ENCODE assay signal across 8 cellular contexts in genomic region chr19:52398091-52398461, GRCh38. TPM values are rescaled to one million over a fixed set of nuclear protein-coding genes. Genes with fewer than 3 reads are reported as not detected.
A peak's percentile ranks its signal among the peaks of the same experiment; 100 is the strongest.
DNase-seq lines count a peak whose midpoint lies in the region; ATAC-seq and TF ChIP-seq lines count a peak whose summit lies in the region.

No MANE protein-coding gene starts in this region.

- peak overlapping the region; percentile 40 to 77 for H3K9ac ChIP-seq in duodenal mucosa (ENCODE audit: low read depth in 1 of 2, low read length in 2 of 2)
- peak overlapping the region; percentile 34 for H3K9ac ChIP-seq in muscle layer of colon (ENCODE audit: low read length)

- peaks cover 47% of the 10 kb centered on the region for H3K9me3 Mint-ChIP-seq in activated T-cell treated with anti-CD3 and anti-CD28 coated beads, Interleukin-2, amount 50 U/mL, for 4 hours

- H3K9me3 ChIP-seq in Peyer's patch = peaks cover 0 to 25% (median 5%) of the 10 kb centered on the region in 4 donors
- peaks cover 20 to 25% of the 10 kb centered on the region in 2 donors for H3K9me3 ChIP-seq in duodenal mucosa (ENCODE audit: control insufficient read depth in 1 of 2, low read length in 2 of 2)
- H3K9me3 ChIP-seq in muscle layer of colon (ENCODE audit: low read length) = peaks cover 4% of the 10 kb centered on the region

- peaks cover 21% of the 10 kb centered on the region for H3K4me1 Mint-ChIP-seq in activated T-cell treated with anti-CD3 and anti-CD28 coated beads, Interleukin-2, amount 50 U/mL, for 4 hours (ENCODE audit: low read depth)

- no peak for TF ChIP-seq POLR2A in Peyer's patch (IDR thresholded peaks at IDR 0.05)

- H3K27ac ChIP-seq in Peyer's patch = peak overlapping the region; percentile 61 to 71 (median 66)
- peak overlapping the region; percentile 32 for H3K27ac ChIP-seq in duodenal mucosa (ENCODE audit: low read depth, low read length)
- H3K27ac ChIP-seq in muscle layer of colon (ENCODE audit: low read depth, low read length) = peak overlapping the region; percentile 75

- no peaks in the 10 kb centered on the region for H3K27me3 Mint-ChIP-seq in activated T-cell treated with anti-CD3 and anti-CD28 coated beads, Interleukin-2, amount 50 U/mL, for 4 hours (ENCODE audit: low read depth)

- H3K36me3 Mint-ChIP-seq in activated T-cell treated with anti-CD3 and anti-CD28 coated beads, Interleukin-2, amount 50 U/mL, for 4 hours (ENCODE audit: insufficient read depth) = peaks cover 56% of the 10 kb centered on the region

- DNase-seq in activated T-cell treated with anti-CD3 and anti-CD28 coated beads, Interleukin-2, amount 50 U/mL, for 4 hours = no peak
- DNase-seq in activated T-cell treated with anti-CD3 and anti-CD28 coated beads, Interleukin-2, amount 50 U/mL, for 48 hours = no peak
- DNase-seq in Peyer's patch (no peak), cerebellar cortex (ENCODE audit: low spot score) (no peak)

- H3K4me1 ChIP-seq in Peyer's patch (peaks cover 0 to 15% (median 5%) of the 10 kb centered on the region in 4 donors), duodenal mucosa (ENCODE audit: control insufficient read depth in 1 of 2, insufficient read depth in 2 of 2, low read length in 2 of 2) (peaks cover 5 to 8% of the 10 kb centered on the region in 2 donors), muscle layer of colon (ENCODE audit: insufficient read depth, low read length) (peaks cover 8% of the 10 kb centered on the region)

- H3K36me3 ChIP-seq in Peyer's patch (peaks cover 0 to 34% (median 0%) of the 10 kb centered on the region in 3 donors), duodenal mucosa (ENCODE audit: control insufficient read depth in 1 of 2, insufficient read depth in 2 of 2, low read length in 2 of 2) (peaks cover 16 to 21% of the 10 kb centered on the region in 2 donors), muscle layer of colon (ENCODE audit: insufficient read depth, low read length) (peaks cover 38% of the 10 kb centered on the region)

- ATAC-seq in activated T-cell treated with anti-CD3 and anti-CD28 coated beads, Interleukin-2, amount 50 U/mL, for 4 hours = peak; percentile 24 to 42
- ATAC-seq in HG03108 (IDR thresholded peaks at IDR 0.05; ENCODE audit: unreplicated experiment) (no peak), HG03521 (IDR thresholded peaks at IDR 0.05; ENCODE audit: unreplicated experiment) (no peak)

- peak overlapping the region; percentile 87 for H3K4me3 Mint-ChIP-seq in activated T-cell treated with anti-CD3 and anti-CD28 coated beads, Interleukin-2, amount 50 U/mL, for 4 hours

- H3K27me3 ChIP-seq in Peyer's patch (no peaks in the 10 kb centered on the region), duodenal mucosa (ENCODE audit: control insufficient read depth in 1 of 2, insufficient read depth in 2 of 2, low read length in 2 of 2) (no peaks in the 10 kb centered on the region), muscle layer of colon (ENCODE audit: control insufficient read depth in 1 of 2, insufficient read depth in 2 of 2, low read length in 2 of 2) (no peaks in the 10 kb centered on the region)

- TF ChIP-seq CTCF in Peyer's patch (IDR thresholded peaks at IDR 0.05) = no peak

- peak overlapping the region; percentile 60 to 79 (median 66) for H3K4me3 ChIP-seq in Peyer's patch
- H3K4me3 ChIP-seq in duodenal mucosa (ENCODE audit: low read depth in 1 of 2, low read length in 2 of 2) = peak overlapping the region; percentile 75 to 99
- H3K4me3 ChIP-seq in muscle layer of colon (ENCODE audit: low read depth in 1 of 2, low read length in 2 of 2) = peak overlapping the region; percentile 89 to 92

RNA-seq across cellular contexts. Expression of gene ZNF528, which starts 0.4 kb away (rescaled TPM):
- 1 to 10 TPM; 2.6 to 4.6 (median 4.5) TPM for total RNA-seq in activated T-cell treated with anti-CD3 and anti-CD28 coated beads, Interleukin-2, amount 50 U/mL, for 4 hours
- 10 to 100 TPM; 18.5 to 25.6 (median 20.8) TPM for total RNA-seq in Peyer's patch

RNA-seq across cellular contexts. Expression of gene ZNF880, which starts 28.4 kb away (rescaled TPM):
- 10 to 100 TPM in 2 of 3 donors, 1 to 10 TPM in 1; 10.0 to 16.5 (median 10.0) TPM for total RNA-seq in activated T-cell treated with anti-CD3 and anti-CD28 coated beads, Interleukin-2, amount 50 U/mL, for 4 hours
- total RNA-seq in Peyer's patch = 10 to 100 TPM in 2 of 4 donors, 1 to 10 TPM in 2; 7.2 to 20.6 (median 12.0) TPM

RNA-seq across cellular contexts. Expression of gene ZNF534, which starts 30.9 kb away (rescaled TPM):
- total RNA-seq in activated T-cell treated with anti-CD3 and anti-CD28 coated beads, Interleukin-2, amount 50 U/mL, for 4 hours = not detected
- total RNA-seq in Peyer's patch = not detected

RNA-seq across cellular contexts. Expression of gene ZNF578, which starts 55.3 kb away (rescaled TPM):
- total RNA-seq in activated T-cell treated with anti-CD3 and anti-CD28 coated beads, Interleukin-2, amount 50 U/mL, for 4 hours = under 1 TPM; 0.08 to 0.35 (median 0.23) TPM
- total RNA-seq in Peyer's patch = under 1 TPM in 2 of 4 donors, not detected in 2; 0.40 to 0.53 TPM

Comparison
In these comparisons a context has a peak if more than half of its experiments do, and no peak if none do; other contexts are left out.
1. ATAC-seq: peak in activated T-cell treated with anti-CD3 and anti-CD28 coated beads, Interleukin-2, amount 50 U/mL, for 4 hours (2 of 2); none in HG03108 (single experiment) and HG03521 (single experiment).
2. Peak in every context shown above with its lines, with median percentiles within 50 percentile points of each other: H3K27ac ChIP-seq and H3K4me3 ChIP-seq.